Comparison of ENCODE assay signal across 1 cellular context in the genomic region with DNA sequence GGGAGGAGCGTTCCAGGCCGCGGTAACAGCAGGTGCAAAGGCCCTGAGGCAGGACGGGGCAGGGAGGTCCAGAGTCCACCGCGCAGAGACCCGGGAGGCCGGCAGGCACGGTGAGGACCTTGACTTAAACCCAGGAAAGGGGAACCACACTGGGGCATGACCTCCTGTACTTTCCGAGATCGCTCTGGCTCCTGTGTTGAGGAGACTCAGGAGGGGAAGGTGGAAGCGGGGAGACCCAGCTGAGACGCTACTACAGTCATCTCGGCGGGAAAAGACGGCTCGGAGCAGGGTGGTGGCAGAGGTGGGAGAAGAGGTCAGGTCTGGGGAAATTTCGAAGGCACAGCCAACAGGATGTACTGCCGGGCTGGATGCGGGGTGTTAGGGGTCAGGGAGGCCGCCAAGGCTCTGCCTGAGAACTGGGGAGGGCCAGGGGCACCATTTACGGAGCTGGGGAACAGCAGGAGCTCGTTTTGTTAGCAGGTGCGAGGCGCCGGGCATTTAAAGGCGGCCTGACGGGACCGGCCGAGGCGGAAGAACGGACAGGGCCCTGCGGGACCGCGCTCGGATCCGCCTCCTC.
TF ChIP-seq lines count a peak whose summit lies in the region.

No MANE protein-coding gene starts in this region.

TF ChIP-seq in K562, 482 proteins besides CTCF, POLR2A, EP300 and RAD21 (continues in another document):
- no peak for TF ChIP-seq RFX1 (IDR thresholded peaks at IDR 0.05)
- 0 out of 2 replicates have a peak, but pooled peaks have one; percentile 23 for TF ChIP-seq DPF2 (IDR thresholded peaks at IDR 0.05)
- TF ChIP-seq BCOR (IDR thresholded peaks at IDR 0.05) = peak; percentile 92
- TF ChIP-seq KDM4B (IDR thresholded peaks at IDR 0.05; ENCODE audit: borderline replicate concordance in 2 of 2, low read depth in 1 of 2) = no peak
- no peak for TF ChIP-seq NR3C1 (CRISPR knock-in tag; IDR thresholded peaks at IDR 0.05)
- no peak for TF ChIP-seq POU5F1 (IDR thresholded peaks at IDR 0.05; ENCODE audit: borderline replicate concordance, low read depth, low read length, partially characterized antibody)
- no peak for TF ChIP-seq MIER1 (IDR thresholded peaks at IDR 0.05; ENCODE audit: low read depth)
- TF ChIP-seq MCM3 (IDR thresholded peaks at IDR 0.05) = no peak
- peak; percentile 49 for TF ChIP-seq RBM39 (optimal IDR thresholded peaks at IDR 0.05; ENCODE audit: low read depth, low read length)
- TF ChIP-seq POLR2AphosphoS5 (IDR thresholded peaks at IDR 0.05; ENCODE audit: control insufficient read depth, insufficient read depth, low read depth, low read length) = peak; percentile 22; the same call in 1 of the 2 replicates
- TF ChIP-seq CBFB (CRISPR knock-in tag; IDR thresholded peaks at IDR 0.05) = 0 out of 2 replicates have a peak, but pooled peaks have one; percentile 46
- TF ChIP-seq, protein P1, sequence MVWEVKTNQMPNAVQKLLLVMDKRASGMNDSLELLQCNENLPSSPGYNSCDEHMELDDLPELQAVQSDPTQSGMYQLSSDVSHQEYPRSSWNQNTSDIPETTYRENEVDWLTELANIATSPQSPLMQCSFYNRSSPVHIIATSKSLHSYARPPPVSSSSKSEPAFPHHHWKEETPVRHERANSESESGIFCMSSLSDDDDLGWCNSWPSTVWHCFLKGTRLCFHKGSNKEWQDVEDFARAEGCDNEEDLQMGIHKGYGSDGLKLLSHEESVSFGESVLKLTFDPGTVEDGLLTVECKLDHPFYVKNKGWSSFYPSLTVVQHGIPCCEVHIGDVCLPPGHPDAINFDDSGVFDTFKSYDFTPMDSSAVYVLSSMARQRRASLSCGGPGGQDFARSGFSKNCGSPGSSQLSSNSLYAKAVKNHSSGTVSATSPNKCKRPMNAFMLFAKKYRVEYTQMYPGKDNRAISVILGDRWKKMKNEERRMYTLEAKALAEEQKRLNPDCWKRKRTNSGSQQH (CRISPR knock-in tag; IDR thresholded peaks at IDR 0.05) = no peak
- TF ChIP-seq KLF13 (tag; IDR thresholded peaks at IDR 0.05; ENCODE audit: borderline replicate concordance, low read depth) = no peak
- TF ChIP-seq, protein P2, sequence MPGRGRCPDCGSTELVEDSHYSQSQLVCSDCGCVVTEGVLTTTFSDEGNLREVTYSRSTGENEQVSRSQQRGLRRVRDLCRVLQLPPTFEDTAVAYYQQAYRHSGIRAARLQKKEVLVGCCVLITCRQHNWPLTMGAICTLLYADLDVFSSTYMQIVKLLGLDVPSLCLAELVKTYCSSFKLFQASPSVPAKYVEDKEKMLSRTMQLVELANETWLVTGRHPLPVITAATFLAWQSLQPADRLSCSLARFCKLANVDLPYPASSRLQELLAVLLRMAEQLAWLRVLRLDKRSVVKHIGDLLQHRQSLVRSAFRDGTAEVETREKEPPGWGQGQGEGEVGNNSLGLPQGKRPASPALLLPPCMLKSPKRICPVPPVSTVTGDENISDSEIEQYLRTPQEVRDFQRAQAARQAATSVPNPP (IDR thresholded peaks at IDR 0.05; ENCODE audit: borderline replicate concordance, insufficient read depth, insufficient read length) = no peak
- TF ChIP-seq STAG1 (CRISPR knock-in tag; IDR thresholded peaks at IDR 0.05; ENCODE audit: borderline replicate concordance) = 0 out of 2 replicates have a peak, but pooled peaks have one; percentile 11
- TF ChIP-seq, protein P3, sequence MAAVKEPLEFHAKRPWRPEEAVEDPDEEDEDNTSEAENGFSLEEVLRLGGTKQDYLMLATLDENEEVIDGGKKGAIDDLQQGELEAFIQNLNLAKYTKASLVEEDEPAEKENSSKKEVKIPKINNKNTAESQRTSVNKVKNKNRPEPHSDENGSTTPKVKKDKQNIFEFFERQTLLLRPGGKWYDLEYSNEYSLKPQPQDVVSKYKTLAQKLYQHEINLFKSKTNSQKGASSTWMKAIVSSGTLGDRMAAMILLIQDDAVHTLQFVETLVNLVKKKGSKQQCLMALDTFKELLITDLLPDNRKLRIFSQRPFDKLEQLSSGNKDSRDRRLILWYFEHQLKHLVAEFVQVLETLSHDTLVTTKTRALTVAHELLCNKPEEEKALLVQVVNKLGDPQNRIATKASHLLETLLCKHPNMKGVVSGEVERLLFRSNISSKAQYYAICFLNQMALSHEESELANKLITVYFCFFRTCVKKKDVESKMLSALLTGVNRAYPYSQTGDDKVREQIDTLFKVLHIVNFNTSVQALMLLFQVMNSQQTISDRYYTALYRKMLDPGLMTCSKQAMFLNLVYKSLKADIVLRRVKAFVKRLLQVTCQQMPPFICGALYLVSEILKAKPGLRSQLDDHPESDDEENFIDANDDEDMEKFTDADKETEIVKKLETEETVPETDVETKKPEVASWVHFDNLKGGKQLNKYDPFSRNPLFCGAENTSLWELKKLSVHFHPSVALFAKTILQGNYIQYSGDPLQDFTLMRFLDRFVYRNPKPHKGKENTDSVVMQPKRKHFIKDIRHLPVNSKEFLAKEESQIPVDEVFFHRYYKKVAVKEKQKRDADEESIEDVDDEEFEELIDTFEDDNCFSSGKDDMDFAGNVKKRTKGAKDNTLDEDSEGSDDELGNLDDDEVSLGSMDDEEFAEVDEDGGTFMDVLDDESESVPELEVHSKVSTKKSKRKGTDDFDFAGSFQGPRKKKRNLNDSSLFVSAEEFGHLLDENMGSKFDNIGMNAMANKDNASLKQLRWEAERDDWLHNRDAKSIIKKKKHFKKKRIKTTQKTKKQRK (IDR thresholded peaks at IDR 0.05; ENCODE audit: borderline replicate concordance, low read depth, low read length) = no peak
- no peak for TF ChIP-seq ZNF644 (tag; IDR thresholded peaks at IDR 0.05; ENCODE audit: low read depth)
- TF ChIP-seq, protein P4, sequence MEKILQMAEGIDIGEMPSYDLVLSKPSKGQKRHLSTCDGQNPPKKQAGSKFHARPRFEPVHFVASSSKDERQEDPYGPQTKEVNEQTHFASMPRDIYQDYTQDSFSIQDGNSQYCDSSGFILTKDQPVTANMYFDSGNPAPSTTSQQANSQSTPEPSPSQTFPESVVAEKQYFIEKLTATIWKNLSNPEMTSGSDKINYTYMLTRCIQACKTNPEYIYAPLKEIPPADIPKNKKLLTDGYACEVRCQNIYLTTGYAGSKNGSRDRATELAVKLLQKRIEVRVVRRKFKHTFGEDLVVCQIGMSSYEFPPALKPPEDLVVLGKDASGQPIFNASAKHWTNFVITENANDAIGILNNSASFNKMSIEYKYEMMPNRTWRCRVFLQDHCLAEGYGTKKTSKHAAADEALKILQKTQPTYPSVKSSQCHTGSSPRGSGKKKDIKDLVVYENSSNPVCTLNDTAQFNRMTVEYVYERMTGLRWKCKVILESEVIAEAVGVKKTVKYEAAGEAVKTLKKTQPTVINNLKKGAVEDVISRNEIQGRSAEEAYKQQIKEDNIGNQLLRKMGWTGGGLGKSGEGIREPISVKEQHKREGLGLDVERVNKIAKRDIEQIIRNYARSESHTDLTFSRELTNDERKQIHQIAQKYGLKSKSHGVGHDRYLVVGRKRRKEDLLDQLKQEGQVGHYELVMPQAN (IDR thresholded peaks at IDR 0.05; ENCODE audit: borderline replicate concordance) = peak; percentile 40; the same call in 1 of the 2 replicates
- TF ChIP-seq NCOA2 (IDR thresholded peaks at IDR 0.05; ENCODE audit: partially characterized antibody in 2 of 2) = no peak
- no peak; the same call in 1 of the 2 replicates for TF ChIP-seq PHF8 (IDR thresholded peaks at IDR 0.05; ENCODE audit: borderline replicate concordance, low read length)
- TF ChIP-seq JUN (IDR thresholded peaks at IDR 0.05; ENCODE audit: borderline replicate concordance, low read depth, low read length) = no peak
- 0 out of 2 replicates have a peak, but pooled peaks have one; percentile 45 for TF ChIP-seq JUN (CRISPR knock-in tag; IDR thresholded peaks at IDR 0.05; ENCODE audit: borderline replicate concordance)
- TF ChIP-seq BRCA1 (IDR thresholded peaks at IDR 0.05) = no peak
- TF ChIP-seq BRCA1 (CRISPR knock-in tag; IDR thresholded peaks at IDR 0.05) = 0 out of 2 replicates have a peak, but pooled peaks have one; percentile 30
- peak; percentile 69; the same call in 1 of the 2 replicates for TF ChIP-seq NFRKB (IDR thresholded peaks at IDR 0.05; ENCODE audit: low read depth)
- TF ChIP-seq, protein P5, sequence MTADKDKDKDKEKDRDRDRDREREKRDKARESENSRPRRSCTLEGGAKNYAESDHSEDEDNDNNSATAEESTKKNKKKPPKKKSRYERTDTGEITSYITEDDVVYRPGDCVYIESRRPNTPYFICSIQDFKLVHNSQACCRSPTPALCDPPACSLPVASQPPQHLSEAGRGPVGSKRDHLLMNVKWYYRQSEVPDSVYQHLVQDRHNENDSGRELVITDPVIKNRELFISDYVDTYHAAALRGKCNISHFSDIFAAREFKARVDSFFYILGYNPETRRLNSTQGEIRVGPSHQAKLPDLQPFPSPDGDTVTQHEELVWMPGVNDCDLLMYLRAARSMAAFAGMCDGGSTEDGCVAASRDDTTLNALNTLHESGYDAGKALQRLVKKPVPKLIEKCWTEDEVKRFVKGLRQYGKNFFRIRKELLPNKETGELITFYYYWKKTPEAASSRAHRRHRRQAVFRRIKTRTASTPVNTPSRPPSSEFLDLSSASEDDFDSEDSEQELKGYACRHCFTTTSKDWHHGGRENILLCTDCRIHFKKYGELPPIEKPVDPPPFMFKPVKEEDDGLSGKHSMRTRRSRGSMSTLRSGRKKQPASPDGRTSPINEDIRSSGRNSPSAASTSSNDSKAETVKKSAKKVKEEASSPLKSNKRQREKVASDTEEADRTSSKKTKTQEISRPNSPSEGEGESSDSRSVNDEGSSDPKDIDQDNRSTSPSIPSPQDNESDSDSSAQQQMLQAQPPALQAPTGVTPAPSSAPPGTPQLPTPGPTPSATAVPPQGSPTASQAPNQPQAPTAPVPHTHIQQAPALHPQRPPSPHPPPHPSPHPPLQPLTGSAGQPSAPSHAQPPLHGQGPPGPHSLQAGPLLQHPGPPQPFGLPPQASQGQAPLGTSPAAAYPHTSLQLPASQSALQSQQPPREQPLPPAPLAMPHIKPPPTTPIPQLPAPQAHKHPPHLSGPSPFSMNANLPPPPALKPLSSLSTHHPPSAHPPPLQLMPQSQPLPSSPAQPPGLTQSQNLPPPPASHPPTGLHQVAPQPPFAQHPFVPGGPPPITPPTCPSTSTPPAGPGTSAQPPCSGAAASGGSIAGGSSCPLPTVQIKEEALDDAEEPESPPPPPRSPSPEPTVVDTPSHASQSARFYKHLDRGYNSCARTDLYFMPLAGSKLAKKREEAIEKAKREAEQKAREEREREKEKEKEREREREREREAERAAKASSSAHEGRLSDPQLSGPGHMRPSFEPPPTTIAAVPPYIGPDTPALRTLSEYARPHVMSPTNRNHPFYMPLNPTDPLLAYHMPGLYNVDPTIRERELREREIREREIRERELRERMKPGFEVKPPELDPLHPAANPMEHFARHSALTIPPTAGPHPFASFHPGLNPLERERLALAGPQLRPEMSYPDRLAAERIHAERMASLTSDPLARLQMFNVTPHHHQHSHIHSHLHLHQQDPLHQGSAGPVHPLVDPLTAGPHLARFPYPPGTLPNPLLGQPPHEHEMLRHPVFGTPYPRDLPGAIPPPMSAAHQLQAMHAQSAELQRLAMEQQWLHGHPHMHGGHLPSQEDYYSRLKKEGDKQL (CRISPR knock-in tag; IDR thresholded peaks at IDR 0.05; ENCODE audit: borderline replicate concordance) = no peak
- no peak for TF ChIP-seq SIN3B (IDR thresholded peaks at IDR 0.05; ENCODE audit: low read depth)
- TF ChIP-seq, protein P6, sequence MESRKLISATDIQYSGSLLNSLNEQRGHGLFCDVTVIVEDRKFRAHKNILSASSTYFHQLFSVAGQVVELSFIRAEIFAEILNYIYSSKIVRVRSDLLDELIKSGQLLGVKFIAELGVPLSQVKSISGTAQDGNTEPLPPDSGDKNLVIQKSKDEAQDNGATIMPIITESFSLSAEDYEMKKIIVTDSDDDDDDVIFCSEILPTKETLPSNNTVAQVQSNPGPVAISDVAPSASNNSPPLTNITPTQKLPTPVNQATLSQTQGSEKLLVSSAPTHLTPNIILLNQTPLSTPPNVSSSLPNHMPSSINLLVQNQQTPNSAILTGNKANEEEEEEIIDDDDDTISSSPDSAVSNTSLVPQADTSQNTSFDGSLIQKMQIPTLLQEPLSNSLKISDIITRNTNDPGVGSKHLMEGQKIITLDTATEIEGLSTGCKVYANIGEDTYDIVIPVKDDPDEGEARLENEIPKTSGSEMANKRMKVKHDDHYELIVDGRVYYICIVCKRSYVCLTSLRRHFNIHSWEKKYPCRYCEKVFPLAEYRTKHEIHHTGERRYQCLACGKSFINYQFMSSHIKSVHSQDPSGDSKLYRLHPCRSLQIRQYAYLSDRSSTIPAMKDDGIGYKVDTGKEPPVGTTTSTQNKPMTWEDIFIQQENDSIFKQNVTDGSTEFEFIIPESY (CRISPR knock-in tag; IDR thresholded peaks at IDR 0.05) = peak; percentile 99
- TF ChIP-seq RCOR1 (IDR thresholded peaks at IDR 0.05; ENCODE audit: borderline replicate concordance in 1 of 2, low read depth in 2 of 2, low read length in 2 of 2) = peak in 1 of 2 experiments; percentile 42; a peak in 1 of 4 replicates
- TF ChIP-seq SUPT5H (IDR thresholded peaks at IDR 0.05) = 0 out of 2 replicates have a peak, but pooled peaks have one; percentile 7
- TF ChIP-seq ARHGAP35 (IDR thresholded peaks at IDR 0.05; ENCODE audit: partially characterized antibody) = no peak
- TF ChIP-seq CBFA2T3 (IDR thresholded peaks at IDR 0.05) = no peak
- no peak for TF ChIP-seq MEIS2 (IDR thresholded peaks at IDR 0.05; ENCODE audit: partially characterized antibody)
- no peak for TF ChIP-seq MYC (IDR thresholded peaks at IDR 0.05; ENCODE audit: low read depth, low read length)
- TF ChIP-seq MYC (CRISPR knock-in tag; IDR thresholded peaks at IDR 0.05; ENCODE audit: borderline replicate concordance, low read depth) = peak; percentile 73; the same call in 1 of the 2 replicates
- no peak for TF ChIP-seq ZNF253 (CRISPR knock-in tag; conservative IDR thresholded peaks at IDR 0.05)
- TF ChIP-seq MEF2D (tag; conservative IDR thresholded peaks at IDR 0.05; ENCODE audit: low read depth) = 0 out of 2 replicates have a peak, but pooled peaks have one; percentile 40
- peak; percentile 82 for TF ChIP-seq SMARCA5 (IDR thresholded peaks at IDR 0.05)
- TF ChIP-seq MBD2 (IDR thresholded peaks at IDR 0.05; ENCODE audit: borderline replicate concordance, low read depth) = no peak
- TF ChIP-seq, protein P7, sequence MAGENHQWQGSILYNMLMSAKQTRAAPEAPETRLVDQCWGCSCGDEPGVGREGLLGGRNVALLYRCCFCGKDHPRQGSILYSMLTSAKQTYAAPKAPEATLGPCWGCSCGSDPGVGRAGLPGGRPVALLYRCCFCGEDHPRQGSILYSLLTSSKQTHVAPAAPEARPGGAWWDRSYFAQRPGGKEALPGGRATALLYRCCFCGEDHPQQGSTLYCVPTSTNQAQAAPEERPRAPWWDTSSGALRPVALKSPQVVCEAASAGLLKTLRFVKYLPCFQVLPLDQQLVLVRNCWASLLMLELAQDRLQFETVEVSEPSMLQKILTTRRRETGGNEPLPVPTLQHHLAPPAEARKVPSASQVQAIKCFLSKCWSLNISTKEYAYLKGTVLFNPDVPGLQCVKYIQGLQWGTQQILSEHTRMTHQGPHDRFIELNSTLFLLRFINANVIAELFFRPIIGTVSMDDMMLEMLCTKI (IDR thresholded peaks at IDR 0.05; ENCODE audit: partially characterized antibody) = no peak
- TF ChIP-seq SP1 (CRISPR knock-in tag; IDR thresholded peaks at IDR 0.05) = no peak; the same call in 1 of the 2 replicates
- TF ChIP-seq PTBP1 (IDR thresholded peaks at IDR 0.05; ENCODE audit: low read depth, low read length) = 0 out of 2 replicates have a peak, but pooled peaks have one; percentile 73
- 0 out of 2 replicates have a peak, but pooled peaks have one; percentile 28 for TF ChIP-seq GTF2A2 (tag; IDR thresholded peaks at IDR 0.05)
- no peak for TF ChIP-seq ZKSCAN8 (CRISPR knock-in tag; IDR thresholded peaks at IDR 0.05)
